In the genomic region with DNA sequence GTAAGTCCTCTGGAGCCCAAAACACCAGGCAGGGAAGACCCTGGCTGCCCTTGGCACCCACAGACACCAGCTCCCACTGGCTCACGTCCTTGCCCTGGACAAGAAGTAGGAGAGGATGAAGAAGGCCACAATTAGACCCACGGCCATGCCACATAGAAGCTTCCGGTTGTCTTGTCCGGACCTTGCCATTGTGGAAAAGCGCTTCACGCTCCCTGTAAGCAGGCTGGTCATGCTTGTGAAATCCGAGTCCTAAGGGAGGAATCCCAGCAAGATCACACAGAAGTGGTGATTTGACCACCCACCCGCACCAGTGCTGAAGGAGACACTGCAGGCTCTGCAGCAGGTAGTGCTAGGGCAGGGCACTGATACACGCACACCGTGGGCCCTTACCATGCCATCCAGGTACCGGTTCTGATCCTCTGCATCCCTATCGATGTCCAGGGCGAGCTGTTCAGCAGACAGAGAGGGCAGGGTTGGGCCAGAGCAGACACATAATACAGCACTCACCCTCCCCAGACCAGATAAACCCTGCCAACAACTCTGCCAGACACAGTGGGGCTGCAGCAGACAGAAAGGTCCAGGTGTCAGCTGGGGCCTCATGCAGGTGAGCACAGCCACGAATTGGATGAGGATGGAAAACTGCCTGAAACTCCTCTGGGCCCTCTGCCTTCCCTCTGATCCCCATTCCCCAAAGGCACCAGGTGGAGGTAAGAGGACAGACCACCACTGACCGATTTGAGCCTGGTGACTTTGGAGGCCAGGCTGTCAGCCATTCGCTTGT, we compare ENCODE assay signal across 10 cellular contexts. TPM values are rescaled to one million over a fixed set of nuclear protein-coding genes. Genes with fewer than 3 reads are reported as not detected.
A peak's percentile ranks its signal among the peaks of the same experiment; 100 is the strongest.
DNase-seq lines count a peak whose midpoint lies in the region; ATAC-seq and TF ChIP-seq lines count a peak whose summit lies in the region.
"Had no signal": no experiment of that assay in that cellular context is flagged by ENCODE, and none has a peak within 500 bp of the region (broad histone marks: within the 10 kb centered on the region; RNA-seq: fewer than 3 reads in every experiment).

No MANE protein-coding gene starts in this region.

- H3K4me1 ChIP-seq in SK-N-SH (ENCODE audit: control insufficient read depth in 1 of 2, insufficient read depth in 2 of 2, low read depth in 1 of 2, low read length in 1 of 2) = peaks cover 15 to 27% of the 10 kb centered on the region in 2 experiments; a peak in 3 of 4 replicates

- TF ChIP-seq RAD21 in SK-N-SH (IDR thresholded peaks at IDR 0.05; ENCODE audit: low read length) = no peak

- no peak for ATAC-seq in SK-N-SH treated with all-trans-retinoic acid at 6 μM for 48 hours
- ATAC-seq in activated T-helper 17 cell treated with anti-CD3 and anti-CD28 coated beads, Interleukin-2, amount 50 U/mL, for 72 hours (replicated peaks) = no peak
- no peak for ATAC-seq in left lobe of liver
- no peak for ATAC-seq in stimulated activated memory B cell treated with anti-CD40 and anti-IgM and Interleukin-4, amounts not matched to agents 10 μg/mL and 1 μg/mL and 100 μg/mL, for 72 hours
- no peak for ATAC-seq in GM18870 (IDR thresholded peaks at IDR 0.05; ENCODE audit: unreplicated experiment)
- ATAC-seq in HG02870 (IDR thresholded peaks at IDR 0.05; ENCODE audit: unreplicated experiment) = no peak

- peaks cover 32% of the 10 kb centered on the region for H3K4me1 Mint-ChIP-seq in activated T-helper 17 cell treated with anti-CD3 and anti-CD28 coated beads, Interleukin-2, amount 50 U/mL, for 72 hours
- peaks cover 51% of the 10 kb centered on the region for H3K4me1 Mint-ChIP-seq in stimulated activated memory B cell treated with anti-CD40 and anti-IgM and Interleukin-4, amounts not matched to agents 10 μg/mL and 1 μg/mL and 100 μg/mL, for 72 hours

- 90% methylated on average over 14 of the region's 16 CpGs for WGBS in SK-N-SH (ENCODE audit: low lambda C conversion rate)

- CTCF ChIA-PET in SK-N-SH (lab: Yijun Ruan, JAX) = interaction anchor here (1.1 kb wide), 1 partner anchor 243 kb away, joined by 3 read pairs; no protein-coding TSS in a partner anchor

- peak overlapping the region; percentile 100 for H3K4me3 Mint-ChIP-seq in activated T-helper 17 cell treated with anti-CD3 and anti-CD28 coated beads, Interleukin-2, amount 50 U/mL, for 72 hours
- peak overlapping the region; percentile 87 for H3K4me3 Mint-ChIP-seq in stimulated activated memory B cell treated with anti-CD40 and anti-IgM and Interleukin-4, amounts not matched to agents 10 μg/mL and 1 μg/mL and 100 μg/mL, for 72 hours

- peaks cover 100% of the 10 kb centered on the region for H3K36me3 Mint-ChIP-seq in activated T-helper 17 cell treated with anti-CD3 and anti-CD28 coated beads, Interleukin-2, amount 50 U/mL, for 72 hours (ENCODE audit: low read depth)
- H3K36me3 Mint-ChIP-seq in stimulated activated memory B cell treated with anti-CD40 and anti-IgM and Interleukin-4, amounts not matched to agents 10 μg/mL and 1 μg/mL and 100 μg/mL, for 72 hours = peaks cover 31% of the 10 kb centered on the region

- H3K27me3 Mint-ChIP-seq in activated T-helper 17 cell treated with anti-CD3 and anti-CD28 coated beads, Interleukin-2, amount 50 U/mL, for 72 hours = no peaks in the 10 kb centered on the region
- H3K27me3 Mint-ChIP-seq in stimulated activated memory B cell treated with anti-CD40 and anti-IgM and Interleukin-4, amounts not matched to agents 10 μg/mL and 1 μg/mL and 100 μg/mL, for 72 hours = no peaks in the 10 kb centered on the region

- POLR2A ChIA-PET in SK-N-SH (lab: Yijun Ruan, JAX) = no interaction called here

- H3K9me3 Mint-ChIP-seq in activated T-helper 17 cell treated with anti-CD3 and anti-CD28 coated beads, Interleukin-2, amount 50 U/mL, for 72 hours = no peaks in the 10 kb centered on the region
- no peaks in the 10 kb centered on the region for H3K9me3 Mint-ChIP-seq in stimulated activated memory B cell treated with anti-CD40 and anti-IgM and Interleukin-4, amounts not matched to agents 10 μg/mL and 1 μg/mL and 100 μg/mL, for 72 hours

- H2AFZ ChIP-seq in SK-N-SH (ENCODE audit: low read depth) = no peak overlapping the region

- TF ChIP-seq CTCF in SK-N-SH (IDR thresholded peaks at IDR 0.05) = no peak

- DNase-seq in SK-N-SH (no peak), left lobe of liver (ENCODE audit: low spot score) (peak; percentile 41), kidney glomerular epithelial cell (lab: John Stamatoyannopoulos, UW) (no peak)
- DNase-seq: 8988T had no signal

- H3K36me3 ChIP-seq in SK-N-SH (replicated peaks in 1 of 2; ENCODE audit: control insufficient read depth in 1 of 2, insufficient read depth in 2 of 2, low read length in 1 of 2) = peaks cover 37 to 43% of the 10 kb centered on the region in 2 experiments

- no peak overlapping the region; a peak in 1 of 4 replicates for H3K4me3 ChIP-seq in SK-N-SH (ENCODE audit: low read depth in 2 of 2, low read length in 1 of 2)

- no peaks in the 10 kb centered on the region for H3K9me3 ChIP-seq in SK-N-SH

- H3K9ac ChIP-seq in SK-N-SH = no peak overlapping the region; the same call in 1 of the 2 replicates

- peak overlapping the region; percentile 92 for H3K4me2 ChIP-seq in SK-N-SH

- no peak overlapping the region for H3K27ac Mint-ChIP-seq in activated T-helper 17 cell treated with anti-CD3 and anti-CD28 coated beads, Interleukin-2, amount 50 U/mL, for 72 hours
- no peak overlapping the region for H3K27ac Mint-ChIP-seq in stimulated activated memory B cell treated with anti-CD40 and anti-IgM and Interleukin-4, amounts not matched to agents 10 μg/mL and 1 μg/mL and 100 μg/mL, for 72 hours

- H3K79me2 ChIP-seq in SK-N-SH (ENCODE audit: insufficient read depth) = peaks cover 63% of the 10 kb centered on the region

- H3K27ac ChIP-seq in SK-N-SH (ENCODE audit: low read depth in 2 of 2, low read length in 1 of 2) = no peak overlapping the region

- no peaks in the 10 kb centered on the region for H3K27me3 ChIP-seq in SK-N-SH (ENCODE audit: insufficient read depth)

- TF ChIP-seq EP300 in SK-N-SH (IDR thresholded peaks at IDR 0.05; ENCODE audit: borderline replicate concordance in 1 of 2, low read depth in 1 of 2, low read length in 1 of 2) = no peak

- H4K20me1 ChIP-seq in SK-N-SH (ENCODE audit: insufficient read depth) = peaks cover 45% of the 10 kb centered on the region

- peaks cover 8% of the 10 kb centered on the region for H3F3A ChIP-seq in SK-N-SH (replicated peaks; ENCODE audit: insufficient read depth)

- H3K9me2 ChIP-seq in SK-N-SH = no peaks in the 10 kb centered on the region

TF ChIP-seq in SK-N-SH, 30 proteins besides CTCF, POLR2A, EP300 and RAD21 (continues in another document):
- TF ChIP-seq, protein P1, sequence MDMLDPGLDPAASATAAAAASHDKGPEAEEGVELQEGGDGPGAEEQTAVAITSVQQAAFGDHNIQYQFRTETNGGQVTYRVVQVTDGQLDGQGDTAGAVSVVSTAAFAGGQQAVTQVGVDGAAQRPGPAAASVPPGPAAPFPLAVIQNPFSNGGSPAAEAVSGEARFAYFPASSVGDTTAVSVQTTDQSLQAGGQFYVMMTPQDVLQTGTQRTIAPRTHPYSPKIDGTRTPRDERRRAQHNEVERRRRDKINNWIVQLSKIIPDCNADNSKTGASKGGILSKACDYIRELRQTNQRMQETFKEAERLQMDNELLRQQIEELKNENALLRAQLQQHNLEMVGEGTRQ (IDR thresholded peaks at IDR 0.05; ENCODE audit: borderline replicate concordance, low read depth, low read length) = no peak
- TF ChIP-seq NRF1 (IDR thresholded peaks at IDR 0.05; ENCODE audit: low read depth, low read length) (no peak), SIN3A (IDR thresholded peaks at IDR 0.05; ENCODE audit: borderline replicate concordance, low read depth, low read length) (no peak), FOSL2 (IDR thresholded peaks at IDR 0.05; ENCODE audit: borderline replicate concordance, low read depth) (no peak)

RNA-seq across cellular contexts. Expression of a gene that starts 1.8 kb away (rescaled TPM):
- polyA plus RNA-seq in SK-N-SH (2012; rRNA removed) = 56.9 and 67.5 TPM in 2 replicates
- 31.9 and 43.1 TPM in 2 replicates for polyA plus RNA-seq in SK-N-SH (2012; cell fraction: cytosol; rRNA removed)
- polyA plus RNA-seq in SK-N-SH (2012; cell fraction: nucleus; rRNA removed) = 74.7 and 96.6 TPM in 2 replicates
- total RNA-seq in activated T-helper 17 cell treated with anti-CD3 and anti-CD28 coated beads, Interleukin-2, amount 50 U/mL, for 72 hours = 10 to 100 TPM; 32.5 to 84.3 TPM
- 33.6 TPM for total RNA-seq in left lobe of liver

RNA-seq across cellular contexts. Expression of a gene that starts 2.1 kb away (rescaled TPM):
- 115 and 127 TPM in 2 replicates for polyA plus RNA-seq in SK-N-SH (2012; rRNA removed)
- 57.2 and 79.5 TPM in 2 replicates for polyA plus RNA-seq in SK-N-SH (2012; cell fraction: cytosol; rRNA removed)
- 276 and 279 TPM in 2 replicates for polyA plus RNA-seq in SK-N-SH (2012; cell fraction: nucleus; rRNA removed)
- 100 to 1,000 TPM; 118 to 139 TPM for total RNA-seq in activated T-helper 17 cell treated with anti-CD3 and anti-CD28 coated beads, Interleukin-2, amount 50 U/mL, for 72 hours
- 31.4 TPM for total RNA-seq in left lobe of liver

RNA-seq across cellular contexts. Expression of a gene that starts 12.5 kb away (rescaled TPM):
- not detected in 2 replicates for polyA plus RNA-seq in SK-N-SH (2012; rRNA removed)
- not detected in 2 replicates for polyA plus RNA-seq in SK-N-SH (2012; cell fraction: cytosol; rRNA removed)
- not detected in 2 replicates for polyA plus RNA-seq in SK-N-SH (2012; cell fraction: nucleus; rRNA removed)
- not detected for total RNA-seq in activated T-helper 17 cell treated with anti-CD3 and anti-CD28 coated beads, Interleukin-2, amount 50 U/mL, for 72 hours
- total RNA-seq in left lobe of liver = not detected
- total RNA-seq: RPMI7951 had no signal

RNA-seq across cellular contexts. Expression of a gene that starts 30.7 kb away (rescaled TPM):
- 34.4 and 40.1 TPM in 2 replicates for polyA plus RNA-seq in SK-N-SH (2012; rRNA removed)
- 16.1 and 20.4 TPM in 2 replicates for polyA plus RNA-seq in SK-N-SH (2012; cell fraction: cytosol; rRNA removed)
- polyA plus RNA-seq in SK-N-SH (2012; cell fraction: nucleus; rRNA removed) = 94.1 and 124 TPM in 2 replicates
- total RNA-seq in activated T-helper 17 cell treated with anti-CD3 and anti-CD28 coated beads, Interleukin-2, amount 50 U/mL, for 72 hours = 10 to 100 TPM; 16.5 to 48.5 TPM
- 21.4 TPM for total RNA-seq in left lobe of liver

RNA-seq across cellular contexts. Expression of a gene that starts 31.4 kb away (rescaled TPM):
- 196 and 227 TPM in 2 replicates for polyA plus RNA-seq in SK-N-SH (2012; rRNA removed)
- polyA plus RNA-seq in SK-N-SH (2012; cell fraction: cytosol; rRNA removed) = 193 and 211 TPM in 2 replicates
- polyA plus RNA-seq in SK-N-SH (2012; cell fraction: nucleus; rRNA removed) = 229 and 300 TPM in 2 replicates
- total RNA-seq in activated T-helper 17 cell treated with anti-CD3 and anti-CD28 coated beads, Interleukin-2, amount 50 U/mL, for 72 hours = 100 to 1,000 TPM; 153 to 211 TPM
- total RNA-seq in left lobe of liver = 49.5 TPM
